Comparison of ENCODE assay signal across 10 cellular contexts in genomic region chr7:129089521-129090212, GRCh38. TPM values are rescaled to one million over a fixed set of nuclear protein-coding genes. Genes with fewer than 3 reads are reported as not detected.
DNase-seq lines count a peak whose midpoint lies in the region; ATAC-seq and TF ChIP-seq lines count a peak whose summit lies in the region.
"Had no signal": no experiment of that assay in that cellular context is flagged by ENCODE, and none has a peak within 500 bp of the region (broad histone marks: within the 10 kb centered on the region; RNA-seq: fewer than 3 reads in every experiment).

No MANE protein-coding gene starts in this region.

- H3K36me3 ChIP-seq in GM23338 (ENCODE audit: insufficient read depth): no peaks in the 10 kb centered on the region
- no peaks in the 10 kb centered on the region for H3K36me3 ChIP-seq in PC-9 (ENCODE audit: low read depth)

- H3K9me3 ChIP-seq in PC-9 (ENCODE audit: insufficient read depth, low read depth): no peaks in the 10 kb centered on the region

- no peaks in the 10 kb centered on the region; the same call in 1 of the 2 replicates for H3F3A ChIP-seq in GM23338 (replicated peaks; ENCODE audit: low read depth)
- no peaks in the 10 kb centered on the region for H3F3A ChIP-seq in PC-9 (ENCODE audit: insufficient read depth, low read depth)

- H3K4me1 ChIP-seq in GM23338 (ENCODE audit: insufficient read depth) (no peaks in the 10 kb centered on the region), PC-9 (replicated peaks; ENCODE audit: insufficient read depth) (no peaks in the 10 kb centered on the region)

- H3K9me2 ChIP-seq in GM23338 (ENCODE audit: insufficient read depth): no peaks in the 10 kb centered on the region
- H3K9me2 ChIP-seq in PC-9 (ENCODE audit: insufficient read depth): no peaks in the 10 kb centered on the region

- H3K4me3 ChIP-seq in GM23338: no peak overlapping the region
- H3K4me3 ChIP-seq in PC-9: no peak overlapping the region

- H3K79me2 ChIP-seq in GM23338 (replicated peaks; ENCODE audit: insufficient read depth) (no peaks in the 10 kb centered on the region), PC-9 (ENCODE audit: low read depth) (no peaks in the 10 kb centered on the region)

- H4K20me1 ChIP-seq in GM23338 (replicated peaks; ENCODE audit: insufficient read depth) (no peaks in the 10 kb centered on the region), PC-9 (ENCODE audit: insufficient read depth) (no peaks in the 10 kb centered on the region)

- TF ChIP-seq CTCF in GM23338 (conservative IDR thresholded peaks at IDR 0.05; ENCODE audit: low read depth in 2 of 2) (no peak), PC-9 (conservative IDR thresholded peaks at IDR 0.05) (no peak)

- peak; percentile 8 for DNase-seq in activated naive CD4-positive, alpha-beta T cell treated with anti-CD3 and anti-CD28 coated beads for 36 hours
- no peak for DNase-seq in activated naive CD4-positive, alpha-beta T cell treated with anti-CD3 and anti-CD28 coated beads, Interleukin-2, amount 10 ng/mL, durations not matched to agents 7 days and 5 days
- peak; percentile 67 for DNase-seq in SKM-1 treated with dmso at 0.1 percent for 144 hours (lab: John Stamatoyannopoulos, UW; ENCODE audit: unreplicated experiment)
- DNase-seq in head of caudate nucleus: no peak
- DNase-seq in mucosa of gallbladder (ENCODE audit: low spot score): no peak
- DNase-seq in GM23338 (ENCODE audit: low spot score): no peak
- no peak for DNase-seq in PC-9
- DNase-seq: C1 segment of cervical spinal cord had no signal

- H3K4me1 Mint-ChIP-seq in activated naive CD4-positive, alpha-beta T cell treated with anti-CD3 and anti-CD28 coated beads for 36 hours (ENCODE audit: low read depth): peaks cover 7% of the 10 kb centered on the region
- H3K4me1 Mint-ChIP-seq in activated naive CD4-positive, alpha-beta T cell treated with anti-CD3 and anti-CD28 coated beads, Interleukin-2, amount 10 ng/mL, durations not matched to agents 7 days and 5 days: peaks cover 21% of the 10 kb centered on the region
- H3K4me1 Mint-ChIP-seq in GM23338: peaks cover 4% of the 10 kb centered on the region; the same call in 2 of the 3 replicates

- no peak overlapping the region for H3K27ac Mint-ChIP-seq in activated naive CD4-positive, alpha-beta T cell treated with anti-CD3 and anti-CD28 coated beads for 36 hours
- no peak overlapping the region for H3K27ac Mint-ChIP-seq in activated naive CD4-positive, alpha-beta T cell treated with anti-CD3 and anti-CD28 coated beads, Interleukin-2, amount 10 ng/mL, durations not matched to agents 7 days and 5 days
- no peak overlapping the region for H3K27ac Mint-ChIP-seq in GM23338

- H3K27me3 Mint-ChIP-seq in activated naive CD4-positive, alpha-beta T cell treated with anti-CD3 and anti-CD28 coated beads for 36 hours (ENCODE audit: low read depth): no peaks in the 10 kb centered on the region
- peaks cover 12% of the 10 kb centered on the region for H3K27me3 Mint-ChIP-seq in activated naive CD4-positive, alpha-beta T cell treated with anti-CD3 and anti-CD28 coated beads, Interleukin-2, amount 10 ng/mL, durations not matched to agents 7 days and 5 days
- no peaks in the 10 kb centered on the region for H3K27me3 Mint-ChIP-seq in GM23338 (ENCODE audit: insufficient read depth, low read depth, poor library complexity)

- H3K27me3 ChIP-seq in GM23338 (ENCODE audit: insufficient read depth): no peaks in the 10 kb centered on the region
- H3K27me3 ChIP-seq in PC-9 (ENCODE audit: insufficient read depth, low read depth): no peaks in the 10 kb centered on the region

- H3K27ac ChIP-seq in GM23338 (ENCODE audit: low read depth) (no peak overlapping the region), PC-9 (no peak overlapping the region)

- intact Hi-C loops in activated naive CD4-positive, alpha-beta T cell treated with anti-CD3 and anti-CD28 coated beads for 36 hours (cut with micrococcal nuclease): loop anchor here (5.0 kb wide), 1 partner anchor 297 kb away; the partner anchor contains the start of gene CCDC136
- intact Hi-C loops in head of caudate nucleus (cut with DNase I) (loop anchor here (10.0 kb wide), 1 partner anchor 185 kb away; no protein-coding TSS in a partner anchor), PC-9 (cut with micrococcal nuclease; ENCODE audit: unreplicated experiment) (loop anchor here (2.0 to 10.0 kb wide), 2 partner anchors 95 to 121 kb away; no protein-coding TSS in a partner anchor)

- ATAC-seq in HG03064 (IDR thresholded peaks at IDR 0.05; ENCODE audit: low read depth, unreplicated experiment) (peak; percentile 64), GM23338 (no peak)

- H2AFZ ChIP-seq in GM23338 (no peak overlapping the region; the same call in 1 of the 2 replicates), PC-9 (no peak overlapping the region)

- H3K4me2 ChIP-seq in GM23338: no peak overlapping the region
- no peak overlapping the region for H3K4me2 ChIP-seq in PC-9

- H3K36me3 Mint-ChIP-seq in activated naive CD4-positive, alpha-beta T cell treated with anti-CD3 and anti-CD28 coated beads for 36 hours (ENCODE audit: low read depth): no peaks in the 10 kb centered on the region
- no peaks in the 10 kb centered on the region for H3K36me3 Mint-ChIP-seq in activated naive CD4-positive, alpha-beta T cell treated with anti-CD3 and anti-CD28 coated beads, Interleukin-2, amount 10 ng/mL, durations not matched to agents 7 days and 5 days
- no peaks in the 10 kb centered on the region for H3K36me3 Mint-ChIP-seq in GM23338 (ENCODE audit: low read depth)

- no TSS peak for BruUV-seq in PC-9 (replicated peaks; lab: Mats Ljungman, UMichigan)

- CTCF ChIA-PET in activated naive CD4-positive, alpha-beta T cell treated with anti-CD3 and anti-CD28 coated beads for 36 hours (lab: Charles Lee): interaction anchor here (0.6 to 3.1 kb wide), 7 partner anchors 9 to 206 kb away, joined by 3 to 21 read pairs (median 3); no protein-coding TSS in a partner anchor
- CTCF ChIA-PET in activated naive CD4-positive, alpha-beta T cell treated with anti-CD3 and anti-CD28 coated beads, Interleukin-2, amount 10 ng/mL, durations not matched to agents 7 days and 5 days (lab: Charles Lee): interaction anchor here (0.5 to 3.8 kb wide), 13 partner anchors 9 to 228 kb away, joined by 3 to 25 read pairs (median 4); partner anchors contain the start of gene TNPO3
- CTCF ChIA-PET in PC-9 (lab: Charles Lee): interaction anchor here (0.5 to 0.7 kb wide), 3 partner anchors 86 to 412 kb away, joined by 3 to 5 read pairs (median 3); no protein-coding TSS in a partner anchor

- H3K4me3 Mint-ChIP-seq in activated naive CD4-positive, alpha-beta T cell treated with anti-CD3 and anti-CD28 coated beads for 36 hours: no peak overlapping the region
- no peak overlapping the region for H3K4me3 Mint-ChIP-seq in activated naive CD4-positive, alpha-beta T cell treated with anti-CD3 and anti-CD28 coated beads, Interleukin-2, amount 10 ng/mL, durations not matched to agents 7 days and 5 days
- no peak overlapping the region for H3K4me3 Mint-ChIP-seq in GM23338
- H3K4me3 Mint-ChIP-seq: nephron had no signal

- H3K9me3 Mint-ChIP-seq in activated naive CD4-positive, alpha-beta T cell treated with anti-CD3 and anti-CD28 coated beads for 36 hours: no peaks in the 10 kb centered on the region
- H3K9me3 Mint-ChIP-seq in activated naive CD4-positive, alpha-beta T cell treated with anti-CD3 and anti-CD28 coated beads, Interleukin-2, amount 10 ng/mL, durations not matched to agents 7 days and 5 days: no peaks in the 10 kb centered on the region
- H3K9me3 Mint-ChIP-seq in GM23338: peaks cover 3% of the 10 kb centered on the region; the same call in 1 of the 3 replicates
- H3K9me3 Mint-ChIP-seq: nephron had no signal

- POLR2A ChIA-PET in PC-9 (lab: Charles Lee; ENCODE audit: unreplicated experiment): no interaction called here

TF ChIP-seq in GM23338, 12 proteins besides CTCF, POLR2A, EP300 and RAD21 (continues in another document):
- no peak for TF ChIP-seq ZNF114 (CRISPR knock-in tag; IDR thresholded peaks at IDR 0.05)
- no peak for TF ChIP-seq POLR2AphosphoS5 (IDR thresholded peaks at IDR 0.05; ENCODE audit: low read depth)
- no peak for TF ChIP-seq CREB1 (CRISPR knock-in tag; IDR thresholded peaks at IDR 0.05; ENCODE audit: low read depth)

RNA-seq across cellular contexts. Expression of gene TNPO3, which starts 34.8 kb away (rescaled TPM):
- total RNA-seq in activated naive CD4-positive, alpha-beta T cell treated with anti-CD3 and anti-CD28 coated beads for 36 hours: 10 to 100 TPM; 65.7 to 66.4 TPM
- total RNA-seq in mucosa of gallbladder: 44.0 TPM
- total RNA-seq in GM23338 (2014; rRNA removed; shearing (Covaris generic)): 127 TPM in 2 replicates
- polyA plus RNA-seq in GM23338 (2016; fragmentation: Nextera tagmentation; extraction: Ambion mirVana): 29.2 and 38.2 TPM in 2 replicates
- 56.6 and 59.2 TPM in 2 replicates for total RNA-seq in PC-9 (2021)

RNA-seq across cellular contexts. Expression of gene TSPAN33, which starts 54.8 kb away (rescaled TPM):
- total RNA-seq in activated naive CD4-positive, alpha-beta T cell treated with anti-CD3 and anti-CD28 coated beads for 36 hours: 1 to 10 TPM; 7.2 to 7.9 TPM
- 16.2 TPM for total RNA-seq in mucosa of gallbladder
- 46.8 and 51.5 TPM in 2 replicates for total RNA-seq in GM23338 (2014; rRNA removed; shearing (Covaris generic))
- polyA plus RNA-seq in GM23338 (2016; fragmentation: Nextera tagmentation; extraction: Ambion mirVana): 17.6 and 21.1 TPM in 2 replicates
- total RNA-seq in PC-9 (2021): 5.8 and 9.6 TPM in 2 replicates

Comparison
In these comparisons a context has a peak if more than half of its experiments do, and no peak if none do; other contexts are left out.
1. DNase-seq: peak in activated naive CD4-positive, alpha-beta T cell treated with anti-CD3 and anti-CD28 coated beads for 36 hours (single experiment) and SKM-1 treated with dmso at 0.1 percent for 144 hours (single experiment); none in activated naive CD4-positive, alpha-beta T cell treated with anti-CD3 and anti-CD28 coated beads, Interleukin-2, amount 10 ng/mL, durations not matched to agents 7 days and 5 days (single experiment), head of caudate nucleus (0 of 42), mucosa of gallbladder (single experiment), GM23338 (single experiment) and PC-9 (0 of 2).